In the genomic region with DNA sequence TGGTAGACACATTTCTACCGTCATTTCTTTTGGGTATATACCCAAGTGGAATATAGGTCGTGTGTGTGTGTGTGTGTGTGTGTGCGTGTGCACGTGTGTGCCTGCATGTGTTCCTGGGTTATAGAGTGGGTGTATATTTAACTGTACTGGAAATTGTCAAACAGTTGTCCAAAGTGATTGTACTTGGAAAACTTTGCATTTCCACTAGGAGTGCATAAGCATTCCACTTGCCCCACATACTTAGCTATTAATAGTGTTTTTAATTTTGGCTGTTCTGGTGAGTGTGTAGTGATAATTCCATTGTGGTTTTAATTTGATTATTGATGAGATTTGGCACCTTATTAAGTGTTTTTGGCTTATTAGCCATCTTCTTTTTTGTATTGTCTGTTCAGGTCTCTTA, we compare ENCODE assay signal across 20 cellular contexts. TPM values are rescaled to one million over a fixed set of nuclear protein-coding genes. Genes with fewer than 3 reads are reported as not detected.
DNase-seq lines count a peak whose midpoint lies in the region; ATAC-seq and TF ChIP-seq lines count a peak whose summit lies in the region.
"Had no signal": no experiment of that assay in that cellular context is flagged by ENCODE, and none has a peak within 500 bp of the region (broad histone marks: within the 10 kb centered on the region; RNA-seq: fewer than 3 reads in every experiment).

No MANE protein-coding gene starts in this region.

- intact Hi-C loops in Right ventricle myocardium inferior (cut with DNase I) (no loop called here), cardiac septum (cut with DNase I) (no loop called here), heart right ventricle (cut with DNase I) (no loop called here)

- peaks cover 0 to 32% (median 0%) of the 10 kb centered on the region in 9 donors for H3K36me3 ChIP-seq in heart right ventricle

- H3K27me3 ChIP-seq in heart right ventricle, result no peaks in the 10 kb centered on the region

- DNase-seq in Right ventricle myocardium inferior (ENCODE audit: missing footprints) (no peak), cardiac septum (ENCODE audit: low spot score) (no peak), heart right ventricle (no peak), myocyte (ENCODE audit: low read depth) (peak; percentile 12), NCI-H1417 treated with DMSO at 0.1 percent for 48 hours (lab: John Stamatoyannopoulos, UW) (no peak), T1000 (lab: John Stamatoyannopoulos, UW) (no peak), OCI-M2 (lab: John Stamatoyannopoulos, UW; ENCODE audit: unreplicated experiment) (no peak)
- DNase-seq: AML-193; Caco-2; CD4-positive, alpha-beta T cell; DMS79; GDM1; GOT3; H7; HFFc6 had no signal

- TF ChIP-seq CTCF in heart right ventricle (IDR thresholded peaks at IDR 0.05), result no peak

- H3K4me1 ChIP-seq in heart right ventricle, result peaks cover 0 to 45% (median 22%) of the 10 kb centered on the region in 9 donors
- H3K4me1 ChIP-seq: A549, Caco-2 had no signal

- H3K4me3 ChIP-seq in heart right ventricle, result no peak overlapping the region
- H3K4me3 ChIP-seq: A549 had no signal

- peaks cover 0 to 7% (median 0%) of the 10 kb centered on the region in 11 donors for H3K9me3 ChIP-seq in heart right ventricle
- H3K9me3 ChIP-seq: Caco-2 had no signal

- ATAC-seq in Right ventricle myocardium inferior, result peak; percentile 78
- peak in 6 of 8 donors; percentile 65 to 89 (median 82) for ATAC-seq in heart right ventricle
- ATAC-seq: A549, HCT116 had no signal

- H3K27ac ChIP-seq in heart right ventricle, result peak overlapping the region in 6 of 10 donors; percentile 30 to 71 (median 56)
- H3K27ac ChIP-seq: 22Rv1, A549, C4-2B, HL-60 had no signal

- WGBS in heart right ventricle, 2 donors, result 62 to 72% methylated on average over 4 of the region's 4 CpGs

RNA-seq across cellular contexts. Expression of gene TRUB1, which starts 25.9 kb away (rescaled TPM):
- total RNA-seq in Right ventricle myocardium inferior (13.9 TPM), cardiac septum (24.3 TPM), heart right ventricle (10 to 100 TPM in 9 of 10 donors, 1 to 10 TPM in 1; 7.9 to 29.8 (median 23.5) TPM), myocyte (45.3 and 47.0 TPM in 2 replicates)
- 1 to 10 TPM; 3.9 to 5.0 TPM for polyA plus RNA-seq in heart right ventricle
- 13.5 TPM for polyA plus RNA-seq in myocyte (2012)
